In genomic region chr11:66567787-66568123, GRCh38 we compare ENCODE assay signal across 11 cellular contexts. TPM values are rescaled to one million over a fixed set of nuclear protein-coding genes. Genes with fewer than 3 reads are reported as not detected.
A peak's percentile ranks its signal among the peaks of the same experiment; 100 is the strongest.
DNase-seq lines count a peak whose midpoint lies in the region; ATAC-seq and TF ChIP-seq lines count a peak whose summit lies in the region.
"Had no signal": no experiment of that assay in that cellular context is flagged by ENCODE, and none has a peak within 500 bp of the region (broad histone marks: within the 10 kb centered on the region; RNA-seq: fewer than 3 reads in every experiment).

No MANE protein-coding gene starts in this region.

- no peaks in the 10 kb centered on the region for H3K36me3 Mint-ChIP-seq in natural killer cell treated with Interleukin-12 subunit alpha and Interleukin-12 subunit beta and Interleukin-15 and Interleukin-18, amount 100 ng/mL, for 72 hours
- H3K36me3 Mint-ChIP-seq: type B pancreatic cell had no signal

- peaks cover 7 to 11% of the 10 kb centered on the region in 2 donors for H3K27me3 ChIP-seq in duodenal mucosa (ENCODE audit: control insufficient read depth in 1 of 2, insufficient read depth in 2 of 2, low read length in 2 of 2)

- TF ChIP-seq CTCF in AG09309 (IDR thresholded peaks at IDR 0.05; ENCODE audit: control insufficient read depth, insufficient read depth, low read depth, low read length, missing control alignments): no peak
- TF ChIP-seq CTCF in OCI-LY7 (conservative IDR thresholded peaks at IDR 0.05; ENCODE audit: low read length): no peak

- no peaks in the 10 kb centered on the region for H3K4me1 ChIP-seq in OCI-LY7 (ENCODE audit: insufficient read depth, low read length, poor library complexity, severe bottlenecking)
- peaks cover 3 to 4% of the 10 kb centered on the region in 2 donors for H3K4me1 ChIP-seq in duodenal mucosa (ENCODE audit: control insufficient read depth in 1 of 2, insufficient read depth in 2 of 2, low read length in 2 of 2)

- no peaks in the 10 kb centered on the region for H3K9me3 Mint-ChIP-seq in natural killer cell treated with Interleukin-12 subunit alpha and Interleukin-12 subunit beta and Interleukin-15 and Interleukin-18, amount 100 ng/mL, for 72 hours
- H3K9me3 Mint-ChIP-seq: nephron, type B pancreatic cell had no signal

- no peaks in the 10 kb centered on the region for H3K79me2 ChIP-seq in OCI-LY7 (ENCODE audit: insufficient read depth, low read depth, low read length)

- H3K4me3 ChIP-seq in AG09309 (ENCODE audit: control insufficient read depth, low read depth, low read length) (peak overlapping the region; percentile 45), OCI-LY7 (ENCODE audit: low read depth, low read length, poor library complexity, severe bottlenecking) (no peak overlapping the region), duodenal mucosa (ENCODE audit: low read depth in 1 of 2, low read length in 2 of 2) (peak overlapping the region; percentile 56 to 66)

- peaks cover 6% of the 10 kb centered on the region in 2 donors for H3K4me1 Mint-ChIP-seq in natural killer cell treated with Interleukin-12 subunit alpha and Interleukin-12 subunit beta and Interleukin-15 and Interleukin-18, amount 100 ng/mL, for 72 hours (ENCODE audit: low read depth in 2 of 2)

- H3K27ac ChIP-seq in OCI-LY7 (ENCODE audit: low read depth, low read length, poor library complexity, severe bottlenecking) (no peak overlapping the region), duodenal mucosa (ENCODE audit: low read depth, low read length) (no peak overlapping the region)

- no peak overlapping the region for H3K9ac ChIP-seq in duodenal mucosa (ENCODE audit: low read depth in 1 of 2, low read length in 2 of 2)

- ATAC-seq in natural killer cell treated with Interleukin-12 subunit alpha and Interleukin-12 subunit beta and Interleukin-15 and Interleukin-18, amount 100 ng/mL, for 72 hours: peak; percentile 3 to 14

- no peak overlapping the region for H3K27ac Mint-ChIP-seq in natural killer cell treated with Interleukin-12 subunit alpha and Interleukin-12 subunit beta and Interleukin-15 and Interleukin-18, amount 100 ng/mL, for 72 hours
- H3K27ac Mint-ChIP-seq: nephron, type B pancreatic cell had no signal

- BruUV-seq in OCI-LY7 (replicated peaks; lab: Mats Ljungman, UMichigan): no TSS peak

- DNase-seq in AG09309 (ENCODE audit: low read depth) (no peak), OCI-LY7 (ENCODE audit: low spot score) (no peak), NCI-H1930 (lab: John Stamatoyannopoulos, UW) (no peak), Ammon's horn (ENCODE audit: low spot score) (no peak), putamen (ENCODE audit: low spot score) (no peak), OCI-M2 (lab: John Stamatoyannopoulos, UW; ENCODE audit: unreplicated experiment) (no peak)
- no peak for DNase-seq in natural killer cell treated with Interleukin-12 subunit alpha and Interleukin-12 subunit beta and Interleukin-15 and Interleukin-18, amount 100 ng/mL, for 72 hours (ENCODE audit: low spot score)

- H3K9me3 ChIP-seq in OCI-LY7 (ENCODE audit: low read length): no peaks in the 10 kb centered on the region
- no peaks in the 10 kb centered on the region for H3K9me3 ChIP-seq in duodenal mucosa (ENCODE audit: control insufficient read depth in 1 of 2, low read length in 2 of 2)

- CTCF ChIA-PET in OCI-LY7 (lab: Charles Lee; ENCODE audit: unreplicated experiment): no interaction called here

- H3K4me2 ChIP-seq in OCI-LY7 (ENCODE audit: low read length): peak overlapping the region; percentile 5; the same call in 1 of the 2 replicates

- peak overlapping the region; percentile 20 for H3K4me3 Mint-ChIP-seq in natural killer cell treated with Interleukin-12 subunit alpha and Interleukin-12 subunit beta and Interleukin-15 and Interleukin-18, amount 100 ng/mL, for 72 hours
- H3K4me3 Mint-ChIP-seq: nephron, type B pancreatic cell had no signal

- H3K9me2 ChIP-seq in OCI-LY7 (ENCODE audit: insufficient read depth, low read length): no peaks in the 10 kb centered on the region

- H2AFZ ChIP-seq in OCI-LY7 (ENCODE audit: low read length): no peak overlapping the region

- H3K27me3 Mint-ChIP-seq in natural killer cell treated with Interleukin-12 subunit alpha and Interleukin-12 subunit beta and Interleukin-15 and Interleukin-18, amount 100 ng/mL, for 72 hours: peaks cover 0 to 10% of the 10 kb centered on the region in 2 donors
- H3K27me3 Mint-ChIP-seq: type B pancreatic cell had no signal

- no peaks in the 10 kb centered on the region for H4K20me1 ChIP-seq in OCI-LY7 (ENCODE audit: insufficient read depth, low read length)

- POLR2A ChIA-PET in OCI-LY7 (lab: Charles Lee): interaction anchor here (0.7 kb wide), 1 partner anchor 12 kb away, joined by 5 read pairs; no protein-coding TSS in a partner anchor

- H3K36me3 ChIP-seq in OCI-LY7 (ENCODE audit: insufficient read depth, low read length) (no peaks in the 10 kb centered on the region), duodenal mucosa (ENCODE audit: control insufficient read depth in 1 of 2, insufficient read depth in 2 of 2, low read length in 2 of 2) (no peaks in the 10 kb centered on the region)

- intact Hi-C loops in OCI-LY7 (cut with micrococcal nuclease; ENCODE audit: unreplicated experiment): no loop called here

RNA-seq across cellular contexts. Expression of gene CTSF, which starts 0.7 kb away (rescaled TPM):
- total RNA-seq in OCI-LY7 (2014; rRNA removed; shearing (Covaris generic)): not detected in 2 replicates
- not detected in 2 replicates for total RNA-seq in OCI-LY7 (2022)
- total RNA-seq in natural killer cell treated with Interleukin-12 subunit alpha and Interleukin-12 subunit beta and Interleukin-15 and Interleukin-18, amount 100 ng/mL, for 72 hours: 1 to 10 TPM; 2.7 to 3.8 TPM

RNA-seq across cellular contexts. Expression of gene ACTN3, which starts 21.1 kb away (rescaled TPM):
- not detected in 2 replicates for total RNA-seq in OCI-LY7 (2014; rRNA removed; shearing (Covaris generic))
- 0.15 and 0.27 TPM in 2 replicates for total RNA-seq in OCI-LY7 (2022)
- under 1 TPM; 0.12 to 0.73 TPM for total RNA-seq in natural killer cell treated with Interleukin-12 subunit alpha and Interleukin-12 subunit beta and Interleukin-15 and Interleukin-18, amount 100 ng/mL, for 72 hours
- total RNA-seq: H4 had no signal

RNA-seq across cellular contexts. Expression of gene ZDHHC24, which starts 21.9 kb away (rescaled TPM):
- 11.3 and 11.9 TPM in 2 replicates for total RNA-seq in OCI-LY7 (2014; rRNA removed; shearing (Covaris generic))
- 33.3 and 35.1 TPM in 2 replicates for total RNA-seq in OCI-LY7 (2022)
- total RNA-seq in natural killer cell treated with Interleukin-12 subunit alpha and Interleukin-12 subunit beta and Interleukin-15 and Interleukin-18, amount 100 ng/mL, for 72 hours: 10 to 100 TPM; 15.9 to 19.5 TPM

RNA-seq across cellular contexts. Expression of gene CCDC87, which starts 25.1 kb away (rescaled TPM):
- 0.13 and 0.26 TPM in 2 replicates for total RNA-seq in OCI-LY7 (2014; rRNA removed; shearing (Covaris generic))
- total RNA-seq in OCI-LY7 (2022): 0.17 and 0.36 TPM in 2 replicates
- total RNA-seq in natural killer cell treated with Interleukin-12 subunit alpha and Interleukin-12 subunit beta and Interleukin-15 and Interleukin-18, amount 100 ng/mL, for 72 hours: not detected

RNA-seq across cellular contexts. Expression of gene CCS, which starts 25.2 kb away (rescaled TPM):
- total RNA-seq in OCI-LY7 (2014; rRNA removed; shearing (Covaris generic)): 31.7 and 32.6 TPM in 2 replicates
- total RNA-seq in OCI-LY7 (2022): 34.4 and 36.7 TPM in 2 replicates
- total RNA-seq in natural killer cell treated with Interleukin-12 subunit alpha and Interleukin-12 subunit beta and Interleukin-15 and Interleukin-18, amount 100 ng/mL, for 72 hours: 10 to 100 TPM; 29.0 to 31.0 TPM
